1 cellular context compared by ENCODE assay signal in the genomic region with DNA sequence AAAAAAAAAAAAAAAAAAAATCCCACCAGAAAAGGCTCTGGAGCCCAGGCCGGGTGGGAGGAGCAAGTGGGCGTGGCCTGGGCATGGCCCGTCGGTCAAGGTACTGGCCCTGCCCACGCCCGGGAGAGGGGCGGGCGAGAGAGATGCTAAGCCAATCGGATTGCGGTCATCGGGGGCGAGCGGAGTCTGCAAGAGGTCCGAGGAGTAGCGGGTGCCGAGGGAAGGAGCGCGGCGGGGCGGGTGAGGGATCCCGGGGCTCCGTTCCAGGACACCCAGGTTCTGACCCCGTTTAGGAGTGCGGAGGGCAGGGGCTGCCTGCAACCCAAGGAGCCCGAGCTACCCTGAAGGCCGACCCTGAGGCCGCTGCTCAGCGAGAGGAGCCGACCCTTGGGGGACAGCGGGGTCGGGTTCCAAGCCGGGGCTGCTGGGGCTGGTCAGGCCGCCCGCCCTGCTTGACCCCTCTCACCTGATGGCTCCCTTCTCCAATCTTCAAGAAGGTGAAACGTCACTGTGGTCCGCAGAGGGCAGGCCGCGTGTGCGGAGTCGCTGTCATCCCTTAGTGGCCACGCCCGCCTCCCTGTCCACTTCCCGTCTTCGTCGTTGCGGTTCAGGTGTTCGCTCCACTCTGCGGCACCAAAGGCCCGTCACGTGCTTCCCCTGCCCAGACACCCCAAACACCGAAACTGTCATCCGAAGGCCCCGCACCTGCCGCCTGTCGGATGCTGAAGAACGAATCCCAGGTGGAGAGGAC.
A peak's percentile ranks its signal among the peaks of the same experiment; 100 is the strongest.
TF ChIP-seq lines count a peak whose summit lies in the region.

No MANE protein-coding gene starts in this region.

TF ChIP-seq in GM12878, 131 proteins besides CTCF, POLR2A, EP300 and RAD21 (continues in another document):
- TF ChIP-seq IKZF1 (conservative IDR thresholded peaks at IDR 0.05) = peak; percentile 71
- TF ChIP-seq, protein P1, sequence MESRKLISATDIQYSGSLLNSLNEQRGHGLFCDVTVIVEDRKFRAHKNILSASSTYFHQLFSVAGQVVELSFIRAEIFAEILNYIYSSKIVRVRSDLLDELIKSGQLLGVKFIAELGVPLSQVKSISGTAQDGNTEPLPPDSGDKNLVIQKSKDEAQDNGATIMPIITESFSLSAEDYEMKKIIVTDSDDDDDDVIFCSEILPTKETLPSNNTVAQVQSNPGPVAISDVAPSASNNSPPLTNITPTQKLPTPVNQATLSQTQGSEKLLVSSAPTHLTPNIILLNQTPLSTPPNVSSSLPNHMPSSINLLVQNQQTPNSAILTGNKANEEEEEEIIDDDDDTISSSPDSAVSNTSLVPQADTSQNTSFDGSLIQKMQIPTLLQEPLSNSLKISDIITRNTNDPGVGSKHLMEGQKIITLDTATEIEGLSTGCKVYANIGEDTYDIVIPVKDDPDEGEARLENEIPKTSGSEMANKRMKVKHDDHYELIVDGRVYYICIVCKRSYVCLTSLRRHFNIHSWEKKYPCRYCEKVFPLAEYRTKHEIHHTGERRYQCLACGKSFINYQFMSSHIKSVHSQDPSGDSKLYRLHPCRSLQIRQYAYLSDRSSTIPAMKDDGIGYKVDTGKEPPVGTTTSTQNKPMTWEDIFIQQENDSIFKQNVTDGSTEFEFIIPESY (IDR thresholded peaks at IDR 0.05) = no peak
- TF ChIP-seq, protein P2, sequence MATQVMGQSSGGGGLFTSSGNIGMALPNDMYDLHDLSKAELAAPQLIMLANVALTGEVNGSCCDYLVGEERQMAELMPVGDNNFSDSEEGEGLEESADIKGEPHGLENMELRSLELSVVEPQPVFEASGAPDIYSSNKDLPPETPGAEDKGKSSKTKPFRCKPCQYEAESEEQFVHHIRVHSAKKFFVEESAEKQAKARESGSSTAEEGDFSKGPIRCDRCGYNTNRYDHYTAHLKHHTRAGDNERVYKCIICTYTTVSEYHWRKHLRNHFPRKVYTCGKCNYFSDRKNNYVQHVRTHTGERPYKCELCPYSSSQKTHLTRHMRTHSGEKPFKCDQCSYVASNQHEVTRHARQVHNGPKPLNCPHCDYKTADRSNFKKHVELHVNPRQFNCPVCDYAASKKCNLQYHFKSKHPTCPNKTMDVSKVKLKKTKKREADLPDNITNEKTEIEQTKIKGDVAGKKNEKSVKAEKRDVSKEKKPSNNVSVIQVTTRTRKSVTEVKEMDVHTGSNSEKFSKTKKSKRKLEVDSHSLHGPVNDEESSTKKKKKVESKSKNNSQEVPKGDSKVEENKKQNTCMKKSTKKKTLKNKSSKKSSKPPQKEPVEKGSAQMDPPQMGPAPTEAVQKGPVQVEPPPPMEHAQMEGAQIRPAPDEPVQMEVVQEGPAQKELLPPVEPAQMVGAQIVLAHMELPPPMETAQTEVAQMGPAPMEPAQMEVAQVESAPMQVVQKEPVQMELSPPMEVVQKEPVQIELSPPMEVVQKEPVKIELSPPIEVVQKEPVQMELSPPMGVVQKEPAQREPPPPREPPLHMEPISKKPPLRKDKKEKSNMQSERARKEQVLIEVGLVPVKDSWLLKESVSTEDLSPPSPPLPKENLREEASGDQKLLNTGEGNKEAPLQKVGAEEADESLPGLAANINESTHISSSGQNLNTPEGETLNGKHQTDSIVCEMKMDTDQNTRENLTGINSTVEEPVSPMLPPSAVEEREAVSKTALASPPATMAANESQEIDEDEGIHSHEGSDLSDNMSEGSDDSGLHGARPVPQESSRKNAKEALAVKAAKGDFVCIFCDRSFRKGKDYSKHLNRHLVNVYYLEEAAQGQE (IDR thresholded peaks at IDR 0.05; ENCODE audit: low read depth, low read length) = no peak
- no peak for TF ChIP-seq CBX5 (IDR thresholded peaks at IDR 0.05; ENCODE audit: low read depth)
- no peak for TF ChIP-seq NR2C1 (IDR thresholded peaks at IDR 0.05)
- TF ChIP-seq CHD4 (IDR thresholded peaks at IDR 0.05) = no peak
- no peak for TF ChIP-seq CHD2 (IDR thresholded peaks at IDR 0.05; ENCODE audit: borderline replicate concordance, low read depth, low read length)
- no peak for TF ChIP-seq IRF4 (IDR thresholded peaks at IDR 0.05; ENCODE audit: low read depth, low read length)
- TF ChIP-seq, protein P3, sequence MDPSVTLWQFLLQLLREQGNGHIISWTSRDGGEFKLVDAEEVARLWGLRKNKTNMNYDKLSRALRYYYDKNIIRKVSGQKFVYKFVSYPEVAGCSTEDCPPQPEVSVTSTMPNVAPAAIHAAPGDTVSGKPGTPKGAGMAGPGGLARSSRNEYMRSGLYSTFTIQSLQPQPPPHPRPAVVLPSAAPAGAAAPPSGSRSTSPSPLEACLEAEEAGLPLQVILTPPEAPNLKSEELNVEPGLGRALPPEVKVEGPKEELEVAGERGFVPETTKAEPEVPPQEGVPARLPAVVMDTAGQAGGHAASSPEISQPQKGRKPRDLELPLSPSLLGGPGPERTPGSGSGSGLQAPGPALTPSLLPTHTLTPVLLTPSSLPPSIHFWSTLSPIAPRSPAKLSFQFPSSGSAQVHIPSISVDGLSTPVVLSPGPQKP (IDR thresholded peaks at IDR 0.05; ENCODE audit: low read depth, low read length) = no peak
- TF ChIP-seq DPF2 (IDR thresholded peaks at IDR 0.05) = 0 out of 2 replicates have a peak, but pooled peaks have one; percentile 53
- no peak for TF ChIP-seq SMAD1 (IDR thresholded peaks at IDR 0.05; ENCODE audit: low read depth, partially characterized antibody)
- TF ChIP-seq, protein P4, sequence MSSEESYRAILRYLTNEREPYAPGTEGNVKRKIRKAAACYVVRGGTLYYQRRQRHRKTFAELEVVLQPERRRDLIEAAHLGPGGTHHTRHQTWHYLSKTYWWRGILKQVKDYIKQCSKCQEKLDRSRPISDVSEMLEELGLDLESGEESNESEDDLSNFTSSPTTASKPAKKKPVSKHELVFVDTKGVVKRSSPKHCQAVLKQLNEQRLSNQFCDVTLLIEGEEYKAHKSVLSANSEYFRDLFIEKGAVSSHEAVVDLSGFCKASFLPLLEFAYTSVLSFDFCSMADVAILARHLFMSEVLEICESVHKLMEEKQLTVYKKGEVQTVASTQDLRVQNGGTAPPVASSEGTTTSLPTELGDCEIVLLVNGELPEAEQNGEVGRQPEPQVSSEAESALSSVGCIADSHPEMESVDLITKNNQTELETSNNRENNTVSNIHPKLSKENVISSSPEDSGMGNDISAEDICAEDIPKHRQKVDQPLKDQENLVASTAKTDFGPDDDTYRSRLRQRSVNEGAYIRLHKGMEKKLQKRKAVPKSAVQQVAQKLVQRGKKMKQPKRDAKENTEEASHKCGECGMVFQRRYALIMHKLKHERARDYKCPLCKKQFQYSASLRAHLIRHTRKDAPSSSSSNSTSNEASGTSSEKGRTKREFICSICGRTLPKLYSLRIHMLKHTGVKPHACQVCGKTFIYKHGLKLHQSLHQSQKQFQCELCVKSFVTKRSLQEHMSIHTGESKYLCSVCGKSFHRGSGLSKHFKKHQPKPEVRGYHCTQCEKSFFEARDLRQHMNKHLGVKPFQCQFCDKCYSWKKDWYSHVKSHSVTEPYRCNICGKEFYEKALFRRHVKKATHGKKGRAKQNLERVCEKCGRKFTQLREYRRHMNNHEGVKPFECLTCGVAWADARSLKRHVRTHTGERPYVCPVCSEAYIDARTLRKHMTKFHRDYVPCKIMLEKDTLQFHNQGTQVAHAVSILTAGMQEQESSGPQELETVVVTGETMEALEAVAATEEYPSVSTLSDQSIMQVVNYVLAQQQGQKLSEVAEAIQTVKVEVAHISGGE (CRISPR knock-in tag; IDR thresholded peaks at IDR 0.05) = no peak
- TF ChIP-seq BHLHE40 (IDR thresholded peaks at IDR 0.05; ENCODE audit: borderline replicate concordance in 1 of 2, low read depth in 2 of 2, low read length in 1 of 2) = peak; percentile 71 to 90; a peak in 3 of 4 replicates
- TF ChIP-seq, protein P5, sequence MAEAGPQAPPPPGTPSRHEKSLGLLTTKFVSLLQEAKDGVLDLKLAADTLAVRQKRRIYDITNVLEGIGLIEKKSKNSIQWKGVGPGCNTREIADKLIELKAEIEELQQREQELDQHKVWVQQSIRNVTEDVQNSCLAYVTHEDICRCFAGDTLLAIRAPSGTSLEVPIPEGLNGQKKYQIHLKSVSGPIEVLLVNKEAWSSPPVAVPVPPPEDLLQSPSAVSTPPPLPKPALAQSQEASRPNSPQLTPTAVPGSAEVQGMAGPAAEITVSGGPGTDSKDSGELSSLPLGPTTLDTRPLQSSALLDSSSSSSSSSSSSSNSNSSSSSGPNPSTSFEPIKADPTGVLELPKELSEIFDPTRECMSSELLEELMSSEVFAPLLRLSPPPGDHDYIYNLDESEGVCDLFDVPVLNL (IDR thresholded peaks at IDR 0.05; ENCODE audit: low read depth, low read length) = no peak
- no peak for TF ChIP-seq WRNIP1 (IDR thresholded peaks at IDR 0.05; ENCODE audit: borderline replicate concordance, low read depth, low read length)
- no peak for TF ChIP-seq PML (IDR thresholded peaks at IDR 0.05; ENCODE audit: low read length)
- no peak for TF ChIP-seq ZBED1 (IDR thresholded peaks at IDR 0.05; ENCODE audit: borderline replicate concordance)
- TF ChIP-seq, protein P6, sequence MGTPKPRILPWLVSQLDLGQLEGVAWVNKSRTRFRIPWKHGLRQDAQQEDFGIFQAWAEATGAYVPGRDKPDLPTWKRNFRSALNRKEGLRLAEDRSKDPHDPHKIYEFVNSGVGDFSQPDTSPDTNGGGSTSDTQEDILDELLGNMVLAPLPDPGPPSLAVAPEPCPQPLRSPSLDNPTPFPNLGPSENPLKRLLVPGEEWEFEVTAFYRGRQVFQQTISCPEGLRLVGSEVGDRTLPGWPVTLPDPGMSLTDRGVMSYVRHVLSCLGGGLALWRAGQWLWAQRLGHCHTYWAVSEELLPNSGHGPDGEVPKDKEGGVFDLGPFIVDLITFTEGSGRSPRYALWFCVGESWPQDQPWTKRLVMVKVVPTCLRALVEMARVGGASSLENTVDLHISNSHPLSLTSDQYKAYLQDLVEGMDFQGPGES (IDR thresholded peaks at IDR 0.05) = no peak
- no peak for TF ChIP-seq HDAC2 (IDR thresholded peaks at IDR 0.05)
- TF ChIP-seq ZNF207 (IDR thresholded peaks at IDR 0.05; ENCODE audit: borderline replicate concordance) = no peak
- no peak for TF ChIP-seq EZH2 (IDR thresholded peaks at IDR 0.05; ENCODE audit: borderline replicate concordance, control insufficient read depth, low read depth, low read length)
- TF ChIP-seq IKZF2 (IDR thresholded peaks at IDR 0.05) = peak; percentile 23 to 55; a peak in 1 of 4 replicates
- no peak for TF ChIP-seq ZZZ3 (IDR thresholded peaks at IDR 0.05; ENCODE audit: control insufficient read depth, insufficient read length, low read depth)
- TF ChIP-seq BRCA1 (IDR thresholded peaks at IDR 0.05; ENCODE audit: low read depth, low read length) = no peak
- TF ChIP-seq MYB (IDR thresholded peaks at IDR 0.05; ENCODE audit: borderline replicate concordance, low read depth, low read length) = no peak
- TF ChIP-seq TARDBP (IDR thresholded peaks at IDR 0.05; ENCODE audit: borderline replicate concordance) = no peak
- TF ChIP-seq ETV6 (conservative IDR thresholded peaks at IDR 0.05 in 1 of 2, IDR thresholded peaks at IDR 0.05 in 1 of 2; ENCODE audit: borderline replicate concordance in 1 of 2, low read depth in 1 of 2) = no peak
- TF ChIP-seq RB1 (IDR thresholded peaks at IDR 0.05; ENCODE audit: borderline replicate concordance) = no peak
- TF ChIP-seq POLR2AphosphoS5 (IDR thresholded peaks at IDR 0.05; ENCODE audit: low read length) = no peak
- no peak for TF ChIP-seq ZNF274 (IDR thresholded peaks at IDR 0.05; ENCODE audit: insufficient read depth, insufficient read length)
- TF ChIP-seq, protein P7, sequence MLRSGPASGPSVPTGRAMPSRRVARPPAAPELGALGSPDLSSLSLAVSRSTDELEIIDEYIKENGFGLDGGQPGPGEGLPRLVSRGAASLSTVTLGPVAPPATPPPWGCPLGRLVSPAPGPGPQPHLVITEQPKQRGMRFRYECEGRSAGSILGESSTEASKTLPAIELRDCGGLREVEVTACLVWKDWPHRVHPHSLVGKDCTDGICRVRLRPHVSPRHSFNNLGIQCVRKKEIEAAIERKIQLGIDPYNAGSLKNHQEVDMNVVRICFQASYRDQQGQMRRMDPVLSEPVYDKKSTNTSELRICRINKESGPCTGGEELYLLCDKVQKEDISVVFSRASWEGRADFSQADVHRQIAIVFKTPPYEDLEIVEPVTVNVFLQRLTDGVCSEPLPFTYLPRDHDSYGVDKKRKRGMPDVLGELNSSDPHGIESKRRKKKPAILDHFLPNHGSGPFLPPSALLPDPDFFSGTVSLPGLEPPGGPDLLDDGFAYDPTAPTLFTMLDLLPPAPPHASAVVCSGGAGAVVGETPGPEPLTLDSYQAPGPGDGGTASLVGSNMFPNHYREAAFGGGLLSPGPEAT (IDR thresholded peaks at IDR 0.05; ENCODE audit: low read depth) = no peak
- TF ChIP-seq RUNX3 (IDR thresholded peaks at IDR 0.05; ENCODE audit: low read length) = peak; percentile 25
- TF ChIP-seq, protein P8, sequence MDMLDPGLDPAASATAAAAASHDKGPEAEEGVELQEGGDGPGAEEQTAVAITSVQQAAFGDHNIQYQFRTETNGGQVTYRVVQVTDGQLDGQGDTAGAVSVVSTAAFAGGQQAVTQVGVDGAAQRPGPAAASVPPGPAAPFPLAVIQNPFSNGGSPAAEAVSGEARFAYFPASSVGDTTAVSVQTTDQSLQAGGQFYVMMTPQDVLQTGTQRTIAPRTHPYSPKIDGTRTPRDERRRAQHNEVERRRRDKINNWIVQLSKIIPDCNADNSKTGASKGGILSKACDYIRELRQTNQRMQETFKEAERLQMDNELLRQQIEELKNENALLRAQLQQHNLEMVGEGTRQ (IDR thresholded peaks at IDR 0.05; ENCODE audit: borderline replicate concordance, low read depth, low read length) = peak; percentile 3; the same call in 1 of the 2 replicates
- no peak for TF ChIP-seq POLR2AphosphoS2 (IDR thresholded peaks at IDR 0.05; ENCODE audit: low read depth, low read length)
- TF ChIP-seq NBN (IDR thresholded peaks at IDR 0.05) = 0 out of 2 replicates have a peak, but pooled peaks have one; percentile 23
- no peak for TF ChIP-seq SRF (IDR thresholded peaks at IDR 0.05; ENCODE audit: low read depth in 2 of 2, low read length in 2 of 2)
- TF ChIP-seq MYC (IDR thresholded peaks at IDR 0.05; ENCODE audit: insufficient read depth, insufficient read length, insufficient replicate concordance, low read length, severe bottlenecking) = no peak
- no peak for TF ChIP-seq BCL11A (IDR thresholded peaks at IDR 0.05; ENCODE audit: low read depth, low read length)
- TF ChIP-seq SREBF2 (IDR thresholded peaks at IDR 0.05; ENCODE audit: low read length) = no peak
- TF ChIP-seq, protein P9, sequence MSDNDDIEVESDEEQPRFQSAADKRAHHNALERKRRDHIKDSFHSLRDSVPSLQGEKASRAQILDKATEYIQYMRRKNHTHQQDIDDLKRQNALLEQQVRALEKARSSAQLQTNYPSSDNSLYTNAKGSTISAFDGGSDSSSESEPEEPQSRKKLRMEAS (IDR thresholded peaks at IDR 0.05; ENCODE audit: low read depth, low read length) = peak; percentile 33; the same call in 1 of the 2 replicates
- TF ChIP-seq NR2F1 (conservative IDR thresholded peaks at IDR 0.05) = peak; percentile 81
- TF ChIP-seq, protein P10, sequence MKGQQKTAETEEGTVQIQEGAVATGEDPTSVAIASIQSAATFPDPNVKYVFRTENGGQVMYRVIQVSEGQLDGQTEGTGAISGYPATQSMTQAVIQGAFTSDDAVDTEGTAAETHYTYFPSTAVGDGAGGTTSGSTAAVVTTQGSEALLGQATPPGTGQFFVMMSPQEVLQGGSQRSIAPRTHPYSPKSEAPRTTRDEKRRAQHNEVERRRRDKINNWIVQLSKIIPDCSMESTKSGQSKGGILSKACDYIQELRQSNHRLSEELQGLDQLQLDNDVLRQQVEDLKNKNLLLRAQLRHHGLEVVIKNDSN (IDR thresholded peaks at IDR 0.05; ENCODE audit: borderline replicate concordance, extremely low read length, insufficient read depth, low read depth, low read length) = peak; percentile 68
- peak; percentile 52; the same call in 1 of the 2 replicates for TF ChIP-seq SPI1 (IDR thresholded peaks at IDR 0.05; ENCODE audit: borderline replicate concordance, insufficient read depth, low read depth, low read length)
